Comparison of ENCODE assay signal across 9 cellular contexts in the genomic region with DNA sequence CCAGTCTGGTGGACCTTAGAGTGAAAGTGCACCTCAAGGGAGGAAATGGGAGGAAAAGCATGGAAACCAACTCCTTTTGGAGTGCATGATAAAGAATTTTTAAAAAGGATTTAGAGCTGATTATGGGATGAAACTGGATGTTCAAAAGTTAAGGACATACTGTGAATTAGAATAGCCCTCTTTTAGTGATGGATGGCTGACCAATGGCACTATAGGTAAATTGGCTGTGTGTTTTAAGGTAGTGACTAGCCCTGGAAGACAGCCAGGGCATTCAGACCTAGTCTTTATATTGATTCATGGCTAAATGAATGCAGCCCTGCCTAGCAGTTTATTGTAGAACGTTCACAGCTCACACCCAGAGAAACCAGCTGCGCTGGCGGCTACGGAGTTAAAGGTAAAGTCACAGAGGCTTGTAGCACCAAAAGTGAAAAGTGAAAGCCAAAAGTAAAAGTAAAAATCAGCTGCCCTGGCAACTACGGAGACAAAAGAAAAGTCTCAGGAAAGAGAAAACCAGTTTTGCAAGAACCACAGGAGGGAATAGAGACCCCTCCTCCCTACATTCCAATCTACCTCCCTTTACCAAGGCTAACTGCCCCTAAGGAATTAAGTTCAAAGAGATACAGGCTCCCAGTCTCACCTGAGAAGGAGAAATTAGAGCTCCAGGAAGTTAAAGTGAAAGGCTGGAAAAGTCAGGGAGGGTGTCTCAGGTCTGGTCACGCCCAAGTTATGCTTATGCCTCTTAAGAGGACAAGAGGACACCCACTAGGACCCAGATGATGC. TPM values are rescaled to one million over a fixed set of nuclear protein-coding genes. Genes with fewer than 3 reads are reported as not detected.
A peak's percentile ranks its signal among the peaks of the same experiment; 100 is the strongest.
DNase-seq lines count a peak whose midpoint lies in the region; ATAC-seq and TF ChIP-seq lines count a peak whose summit lies in the region.
"Had no signal": no experiment of that assay in that cellular context is flagged by ENCODE, and none has a peak within 500 bp of the region (broad histone marks: within the 10 kb centered on the region; RNA-seq: fewer than 3 reads in every experiment).

No MANE protein-coding gene starts in this region.

- no peak for TF ChIP-seq CTCF in NB4 (IDR thresholded peaks at IDR 0.05; ENCODE audit: low read depth, low read length)

- H3K36me3 ChIP-seq in skeletal muscle tissue (ENCODE audit: control insufficient read depth in 3 of 3, insufficient read depth in 3 of 3, low read length in 3 of 3) = no peaks in the 10 kb centered on the region

- H3K9me3 ChIP-seq in skeletal muscle tissue (ENCODE audit: control insufficient read depth in 3 of 3, low read length in 3 of 3) = no peaks in the 10 kb centered on the region
- H3K9me3 ChIP-seq: A549 had no signal

- DNase-seq in NCI-H1417 (lab: John Stamatoyannopoulos, UW) = peak; percentile 36 to 60 (median 41)
- DNase-seq in NCI-H1417 treated with DMSO at 0.1 percent for 48 hours (lab: John Stamatoyannopoulos, UW) = no peak
- no peak for DNase-seq in NB4 (ENCODE audit: low read depth)
- DNase-seq in activated naive CD4-positive, alpha-beta T cell treated with anti-CD3 and anti-CD28 coated beads for 36 hours = peak; percentile 69
- no peak for DNase-seq in CD1c-positive myeloid dendritic cell (ENCODE audit: extremely low spot score)

- H3K27ac Mint-ChIP-seq in activated naive CD4-positive, alpha-beta T cell treated with anti-CD3 and anti-CD28 coated beads for 36 hours = peak overlapping the region; percentile 31

- H3K4me1 ChIP-seq in skeletal muscle tissue (ENCODE audit: control insufficient read depth in 3 of 3, insufficient read depth in 3 of 3, low read length in 3 of 3) = peaks cover 3 to 15% (median 8%) of the 10 kb centered on the region in 3 donors
- H3K4me1 ChIP-seq: A549 had no signal

- H3K27ac ChIP-seq in skeletal muscle tissue (ENCODE audit: low read depth, low read length) = no peak overlapping the region
- H3K27ac ChIP-seq: A549 had no signal

- H3K9ac ChIP-seq in skeletal muscle tissue (ENCODE audit: low read depth in 1 of 3, low read length in 3 of 3) = peak overlapping the region in 1 of 3 donors; percentile 33

- ATAC-seq in GM21717 (IDR thresholded peaks at IDR 0.05; ENCODE audit: unreplicated experiment) = no peak
- ATAC-seq: A549 had no signal

- CTCF ChIA-PET in activated naive CD4-positive, alpha-beta T cell treated with anti-CD3 and anti-CD28 coated beads for 36 hours (lab: Charles Lee) = interaction anchor here (0.7 to 1.1 kb wide), 3 partner anchors 87 to 224 kb away, joined by 3 to 4 read pairs (median 3); a partner anchor contains a TSS

- H3K4me1 Mint-ChIP-seq in activated naive CD4-positive, alpha-beta T cell treated with anti-CD3 and anti-CD28 coated beads for 36 hours (ENCODE audit: low read depth) = peaks cover 33% of the 10 kb centered on the region

- no peak for TF ChIP-seq POLR2A in NB4 (IDR thresholded peaks at IDR 0.05; ENCODE audit: extremely low read depth, insufficient read length)

- H3K27me3 Mint-ChIP-seq in activated naive CD4-positive, alpha-beta T cell treated with anti-CD3 and anti-CD28 coated beads for 36 hours (ENCODE audit: low read depth) = no peaks in the 10 kb centered on the region

- peak overlapping the region; percentile 75 for H3K4me3 Mint-ChIP-seq in activated naive CD4-positive, alpha-beta T cell treated with anti-CD3 and anti-CD28 coated beads for 36 hours

- peak overlapping the region; percentile 54 for H3K4me3 ChIP-seq in NB4 (ENCODE audit: low read depth, low read length)
- peak overlapping the region; percentile 13 for H3K4me3 ChIP-seq in iPS-11a (ENCODE audit: low read depth, low read length)
- peak overlapping the region in 2 of 3 donors; percentile 38 to 53 for H3K4me3 ChIP-seq in skeletal muscle tissue (ENCODE audit: low read length in 3 of 3)
- H3K4me3 ChIP-seq: A549 had no signal

- H3K36me3 Mint-ChIP-seq in activated naive CD4-positive, alpha-beta T cell treated with anti-CD3 and anti-CD28 coated beads for 36 hours (ENCODE audit: low read depth) = no peaks in the 10 kb centered on the region

- H3K27me3 ChIP-seq in skeletal muscle tissue (ENCODE audit: control insufficient read depth in 3 of 3, insufficient read depth in 3 of 3, low read length in 3 of 3) = no peaks in the 10 kb centered on the region

- intact Hi-C loops in activated naive CD4-positive, alpha-beta T cell treated with anti-CD3 and anti-CD28 coated beads for 36 hours (cut with micrococcal nuclease) = loop anchor here (1.0 to 5.0 kb wide), 3 partner anchors 60 to 132 kb away; a partner anchor contains a TSS

- H3K9me3 Mint-ChIP-seq in activated naive CD4-positive, alpha-beta T cell treated with anti-CD3 and anti-CD28 coated beads for 36 hours = no peaks in the 10 kb centered on the region

RNA-seq across cellular contexts. Expression of a gene that starts 21.8 kb away (rescaled TPM):
- total RNA-seq in activated naive CD4-positive, alpha-beta T cell treated with anti-CD3 and anti-CD28 coated beads for 36 hours = not detected
- not detected for total RNA-seq in skeletal muscle tissue

Comparison
In these comparisons a context has a peak if more than half of its experiments do, and no peak if none do; other contexts are left out.
1. DNase-seq: peak in NCI-H1417 (3 of 3) and activated naive CD4-positive, alpha-beta T cell treated with anti-CD3 and anti-CD28 coated beads for 36 hours (single experiment); none in NCI-H1417 treated with DMSO at 0.1 percent for 48 hours (single experiment), NB4 (single experiment) and CD1c-positive myeloid dendritic cell (single experiment).
2. Peak in every context shown above with its lines, with median percentiles within 50 percentile points of each other: H3K4me3 ChIP-seq.